Comparison of ENCODE assay signal across 8 cellular contexts in genomic region chr2:64807417-64807816, GRCh38.
DNase-seq lines count a peak whose midpoint lies in the region; ATAC-seq lines count a peak whose summit lies in the region.

No MANE protein-coding gene starts in this region.

- H3K9me3 Mint-ChIP-seq in activated T-helper 1 cell treated with anti-CD3 and anti-CD28 coated beads, Interleukin-12 subunit alpha, Interleukin-12 subunit beta, Interleukin-2, Interleukin-4 antibody, amounts not matched to agents 30 ng/mL and 10 ng/mL and 1 ng/mL, durations not matched to agents 14 hours and 24 hours and 36 hours = peaks cover 5% of the 10 kb centered on the region

- ATAC-seq in GM18870 (IDR thresholded peaks at IDR 0.05; ENCODE audit: unreplicated experiment) (peak; percentile 53), HG03520 (IDR thresholded peaks at IDR 0.05; ENCODE audit: unreplicated experiment) (peak; percentile 69), GM21528 (IDR thresholded peaks at IDR 0.05; ENCODE audit: low FRiP score, unreplicated experiment) (no peak), HG02840 (IDR thresholded peaks at IDR 0.05; ENCODE audit: low FRiP score, unreplicated experiment) (no peak)

- H3K36me3 Mint-ChIP-seq in activated T-helper 1 cell treated with anti-CD3 and anti-CD28 coated beads, Interleukin-12 subunit alpha, Interleukin-12 subunit beta, Interleukin-2, Interleukin-4 antibody, amounts not matched to agents 30 ng/mL and 10 ng/mL and 1 ng/mL, durations not matched to agents 14 hours and 24 hours and 36 hours (ENCODE audit: low read depth) = peaks cover 2% of the 10 kb centered on the region

- H3K27me3 Mint-ChIP-seq in activated T-helper 1 cell treated with anti-CD3 and anti-CD28 coated beads, Interleukin-12 subunit alpha, Interleukin-12 subunit beta, Interleukin-2, Interleukin-4 antibody, amounts not matched to agents 30 ng/mL and 10 ng/mL and 1 ng/mL, durations not matched to agents 14 hours and 24 hours and 36 hours (ENCODE audit: insufficient read depth) = no peaks in the 10 kb centered on the region

- H3K4me3 Mint-ChIP-seq in activated T-helper 1 cell treated with anti-CD3 and anti-CD28 coated beads, Interleukin-12 subunit alpha, Interleukin-12 subunit beta, Interleukin-2, Interleukin-4 antibody, amounts not matched to agents 30 ng/mL and 10 ng/mL and 1 ng/mL, durations not matched to agents 14 hours and 24 hours and 36 hours = peak overlapping the region; percentile 57

- peak overlapping the region; percentile 80 for H3K27ac Mint-ChIP-seq in activated T-helper 1 cell treated with anti-CD3 and anti-CD28 coated beads, Interleukin-12 subunit alpha, Interleukin-12 subunit beta, Interleukin-2, Interleukin-4 antibody, amounts not matched to agents 30 ng/mL and 10 ng/mL and 1 ng/mL, durations not matched to agents 14 hours and 24 hours and 36 hours

- intact Hi-C loops in activated T-helper 1 cell treated with anti-CD3 and anti-CD28 coated beads, Interleukin-12 subunit alpha, Interleukin-12 subunit beta, Interleukin-2, Interleukin-4 antibody, amounts not matched to agents 30 ng/mL and 10 ng/mL and 1 ng/mL, durations not matched to agents 14 hours and 24 hours and 36 hours (cut with micrococcal nuclease) = loop anchor here (1.0 to 5.0 kb wide), 6 partner anchors 12 to 77 kb away; no protein-coding TSS in a partner anchor

- peak; percentile 12 for DNase-seq in activated T-helper 1 cell treated with anti-CD3 and anti-CD28 coated beads, Interleukin-12 subunit alpha, Interleukin-12 subunit beta, Interleukin-2, Interleukin-4 antibody, amounts not matched to agents 30 ng/mL and 10 ng/mL and 1 ng/mL, durations not matched to agents 14 hours and 24 hours and 36 hours (ENCODE audit: low spot score)
- DNase-seq in non-pigmented ciliary epithelial cell (ENCODE audit: low read depth) = peak; percentile 99
- no peak for DNase-seq in pons (ENCODE audit: low spot score)
- no peak for DNase-seq in SKM-1 (lab: John Stamatoyannopoulos, UW; ENCODE audit: unreplicated experiment)

- H3K4me1 Mint-ChIP-seq in activated T-helper 1 cell treated with anti-CD3 and anti-CD28 coated beads, Interleukin-12 subunit alpha, Interleukin-12 subunit beta, Interleukin-2, Interleukin-4 antibody, amounts not matched to agents 30 ng/mL and 10 ng/mL and 1 ng/mL, durations not matched to agents 14 hours and 24 hours and 36 hours (ENCODE audit: low read depth) = peaks cover 37% of the 10 kb centered on the region

Comparison
In these comparisons a context has a peak if more than half of its experiments do, and no peak if none do; other contexts are left out.
1. ATAC-seq: peak in GM18870 (single experiment) and HG03520 (single experiment); none in GM21528 (single experiment) and HG02840 (single experiment).
2. DNase-seq: peak in activated T-helper 1 cell treated with anti-CD3 and anti-CD28 coated beads, Interleukin-12 subunit alpha, Interleukin-12 subunit beta, Interleukin-2, Interleukin-4 antibody, amounts not matched to agents 30 ng/mL and 10 ng/mL and 1 ng/mL, durations not matched to agents 14 hours and 24 hours and 36 hours (single experiment) and non-pigmented ciliary epithelial cell (single experiment); none in pons (single experiment) and SKM-1 (single experiment).